In genomic region chr17:16352303-16352837, GRCh38 we compare ENCODE assay signal across 1 cellular context.
TF ChIP-seq lines count a peak whose summit lies in the region.

No MANE protein-coding gene starts in this region.

TF ChIP-seq in HepG2, 621 proteins besides CTCF, POLR2A, EP300 and RAD21 (continued from another document and continues in another):
- TF ChIP-seq, protein P1, sequence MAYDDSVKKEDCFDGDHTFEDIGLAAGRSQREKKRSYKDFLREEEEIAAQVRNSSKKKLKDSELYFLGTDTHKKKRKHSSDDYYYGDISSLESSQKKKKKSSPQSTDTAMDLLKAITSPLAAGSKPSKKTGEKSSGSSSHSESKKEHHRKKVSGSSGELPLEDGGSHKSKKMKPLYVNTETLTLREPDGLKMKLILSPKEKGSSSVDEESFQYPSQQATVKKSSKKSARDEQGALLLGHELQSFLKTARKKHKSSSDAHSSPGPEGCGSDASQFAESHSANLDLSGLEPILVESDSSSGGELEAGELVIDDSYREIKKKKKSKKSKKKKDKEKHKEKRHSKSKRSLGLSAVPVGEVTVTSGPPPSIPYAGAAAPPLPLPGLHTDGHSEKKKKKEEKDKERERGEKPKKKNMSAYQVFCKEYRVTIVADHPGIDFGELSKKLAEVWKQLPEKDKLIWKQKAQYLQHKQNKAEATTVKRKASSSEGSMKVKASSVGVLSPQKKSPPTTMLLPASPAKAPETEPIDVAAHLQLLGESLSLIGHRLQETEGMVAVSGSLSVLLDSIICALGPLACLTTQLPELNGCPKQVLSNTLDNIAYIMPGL (CRISPR knock-in tag; IDR thresholded peaks at IDR 0.05; ENCODE audit: borderline replicate concordance in 1 of 2, low read depth in 1 of 2), result peak; percentile 52 to 70; a peak in 3 of 4 replicates
- TF ChIP-seq EED (CRISPR knock-in tag; IDR thresholded peaks at IDR 0.05) (0 out of 2 replicates have a peak, but pooled peaks have one; percentile 59), ZNF224 (CRISPR knock-in tag; IDR thresholded peaks at IDR 0.05) (0 out of 2 replicates have a peak, but pooled peaks have one; percentile 71), ZNF331 (CRISPR knock-in tag; IDR thresholded peaks at IDR 0.05) (peak; percentile 59), MXI1 (IDR thresholded peaks at IDR 0.05; ENCODE audit: borderline replicate concordance, low read depth, low read length) (peak; percentile 14; the same call in 1 of the 3 replicates), ZFP91 (CRISPR knock-in tag; IDR thresholded peaks at IDR 0.05; ENCODE audit: borderline replicate concordance) (peak; percentile 36; the same call in 1 of the 2 replicates), ZNF879 (CRISPR knock-in tag; IDR thresholded peaks at IDR 0.05) (0 out of 2 replicates have a peak, but pooled peaks have one; percentile 60), MIER3 (CRISPR knock-in tag; IDR thresholded peaks at IDR 0.05; ENCODE audit: borderline replicate concordance) (no peak), MYC (CRISPR knock-in tag; IDR thresholded peaks at IDR 0.05; ENCODE audit: borderline replicate concordance) (peak; percentile 54; the same call in 1 of the 2 replicates), CREM (IDR thresholded peaks at IDR 0.05) (peak; percentile 38; the same call in 1 of the 2 replicates), CREM (CRISPR knock-in tag; IDR thresholded peaks at IDR 0.05) (no peak), PAXIP1 (CRISPR knock-in tag; conservative IDR thresholded peaks at IDR 0.05) (0 out of 2 replicates have a peak, but pooled peaks have one; percentile 22), JUN (CRISPR knock-in tag; IDR thresholded peaks at IDR 0.05) (no peak), HNRNPH1 (optimal IDR thresholded peaks at IDR 0.05; ENCODE audit: low read depth, low read length) (no peak), ZNF121 (CRISPR knock-in tag; IDR thresholded peaks at IDR 0.05) (no peak), ZSCAN31 (CRISPR knock-in tag; IDR thresholded peaks at IDR 0.05; ENCODE audit: low read depth) (peak; percentile 64), ZNF30 (CRISPR knock-in tag; IDR thresholded peaks at IDR 0.05) (peak; percentile 79; the same call in 1 of the 2 replicates), ZSCAN9 (CRISPR knock-in tag; IDR thresholded peaks at IDR 0.05; ENCODE audit: borderline replicate concordance) (no peak), ZNF350 (CRISPR knock-in tag; IDR thresholded peaks at IDR 0.05; ENCODE audit: borderline replicate concordance, low read depth) (0 out of 2 replicates have a peak, but pooled peaks have one; percentile 21), ASH2L (IDR thresholded peaks at IDR 0.05; ENCODE audit: insufficient read length, low read depth, low read length) (peak; percentile 72), KMT2A (CRISPR knock-in tag; IDR thresholded peaks at IDR 0.05) (peak; percentile 91), SOX5 (CRISPR knock-in tag; IDR thresholded peaks at IDR 0.05; ENCODE audit: borderline replicate concordance) (0 out of 2 replicates have a peak, but pooled peaks have one; percentile 27), SCMH1 (CRISPR knock-in tag; IDR thresholded peaks at IDR 0.05; ENCODE audit: borderline replicate concordance) (no peak), ZNF138 (CRISPR knock-in tag; IDR thresholded peaks at IDR 0.05; ENCODE audit: low read depth) (0 out of 2 replicates have a peak, but pooled peaks have one; percentile 19), MIXL1 (CRISPR knock-in tag; IDR thresholded peaks at IDR 0.05) (0 out of 2 replicates have a peak, but pooled peaks have one; percentile 31)
- TF ChIP-seq, protein P2, sequence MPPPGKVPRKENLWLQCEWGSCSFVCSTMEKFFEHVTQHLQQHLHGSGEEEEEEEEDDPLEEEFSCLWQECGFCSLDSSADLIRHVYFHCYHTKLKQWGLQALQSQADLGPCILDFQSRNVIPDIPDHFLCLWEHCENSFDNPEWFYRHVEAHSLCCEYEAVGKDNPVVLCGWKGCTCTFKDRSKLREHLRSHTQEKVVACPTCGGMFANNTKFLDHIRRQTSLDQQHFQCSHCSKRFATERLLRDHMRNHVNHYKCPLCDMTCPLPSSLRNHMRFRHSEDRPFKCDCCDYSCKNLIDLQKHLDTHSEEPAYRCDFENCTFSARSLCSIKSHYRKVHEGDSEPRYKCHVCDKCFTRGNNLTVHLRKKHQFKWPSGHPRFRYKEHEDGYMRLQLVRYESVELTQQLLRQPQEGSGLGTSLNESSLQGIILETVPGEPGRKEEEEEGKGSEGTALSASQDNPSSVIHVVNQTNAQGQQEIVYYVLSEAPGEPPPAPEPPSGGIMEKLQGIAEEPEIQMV (CRISPR knock-in tag; IDR thresholded peaks at IDR 0.05; ENCODE audit: low read depth), result no peak
- TF ChIP-seq, protein P3, sequence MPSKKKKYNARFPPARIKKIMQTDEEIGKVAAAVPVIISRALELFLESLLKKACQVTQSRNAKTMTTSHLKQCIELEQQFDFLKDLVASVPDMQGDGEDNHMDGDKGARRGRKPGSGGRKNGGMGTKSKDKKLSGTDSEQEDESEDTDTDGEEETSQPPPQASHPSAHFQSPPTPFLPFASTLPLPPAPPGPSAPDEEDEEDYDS (CRISPR knock-in tag; IDR thresholded peaks at IDR 0.05), result peak; percentile 38; the same call in 1 of the 2 replicates
- TF ChIP-seq, protein P4, sequence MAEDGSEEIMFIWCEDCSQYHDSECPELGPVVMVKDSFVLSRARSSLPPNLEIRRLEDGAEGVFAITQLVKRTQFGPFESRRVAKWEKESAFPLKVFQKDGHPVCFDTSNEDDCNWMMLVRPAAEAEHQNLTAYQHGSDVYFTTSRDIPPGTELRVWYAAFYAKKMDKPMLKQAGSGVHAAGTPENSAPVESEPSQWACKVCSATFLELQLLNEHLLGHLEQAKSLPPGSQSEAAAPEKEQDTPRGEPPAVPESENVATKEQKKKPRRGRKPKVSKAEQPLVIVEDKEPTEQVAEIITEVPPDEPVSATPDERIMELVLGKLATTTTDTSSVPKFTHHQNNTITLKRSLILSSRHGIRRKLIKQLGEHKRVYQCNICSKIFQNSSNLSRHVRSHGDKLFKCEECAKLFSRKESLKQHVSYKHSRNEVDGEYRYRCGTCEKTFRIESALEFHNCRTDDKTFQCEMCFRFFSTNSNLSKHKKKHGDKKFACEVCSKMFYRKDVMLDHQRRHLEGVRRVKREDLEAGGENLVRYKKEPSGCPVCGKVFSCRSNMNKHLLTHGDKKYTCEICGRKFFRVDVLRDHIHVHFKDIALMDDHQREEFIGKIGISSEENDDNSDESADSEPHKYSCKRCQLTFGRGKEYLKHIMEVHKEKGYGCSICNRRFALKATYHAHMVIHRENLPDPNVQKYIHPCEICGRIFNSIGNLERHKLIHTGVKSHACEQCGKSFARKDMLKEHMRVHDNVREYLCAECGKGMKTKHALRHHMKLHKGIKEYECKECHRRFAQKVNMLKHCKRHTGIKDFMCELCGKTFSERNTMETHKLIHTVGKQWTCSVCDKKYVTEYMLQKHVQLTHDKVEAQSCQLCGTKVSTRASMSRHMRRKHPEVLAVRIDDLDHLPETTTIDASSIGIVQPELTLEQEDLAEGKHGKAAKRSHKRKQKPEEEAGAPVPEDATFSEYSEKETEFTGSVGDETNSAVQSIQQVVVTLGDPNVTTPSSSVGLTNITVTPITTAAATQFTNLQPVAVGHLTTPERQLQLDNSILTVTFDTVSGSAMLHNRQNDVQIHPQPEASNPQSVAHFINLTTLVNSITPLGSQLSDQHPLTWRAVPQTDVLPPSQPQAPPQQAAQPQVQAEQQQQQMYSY (CRISPR knock-in tag; IDR thresholded peaks at IDR 0.05), result no peak
- TF ChIP-seq, protein P5, sequence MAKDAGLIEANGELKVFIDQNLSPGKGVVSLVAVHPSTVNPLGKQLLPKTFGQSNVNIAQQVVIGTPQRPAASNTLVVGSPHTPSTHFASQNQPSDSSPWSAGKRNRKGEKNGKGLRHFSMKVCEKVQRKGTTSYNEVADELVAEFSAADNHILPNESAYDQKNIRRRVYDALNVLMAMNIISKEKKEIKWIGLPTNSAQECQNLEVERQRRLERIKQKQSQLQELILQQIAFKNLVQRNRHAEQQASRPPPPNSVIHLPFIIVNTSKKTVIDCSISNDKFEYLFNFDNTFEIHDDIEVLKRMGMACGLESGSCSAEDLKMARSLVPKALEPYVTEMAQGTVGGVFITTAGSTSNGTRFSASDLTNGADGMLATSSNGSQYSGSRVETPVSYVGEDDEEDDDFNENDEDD (CRISPR knock-in tag; IDR thresholded peaks at IDR 0.05; ENCODE audit: borderline replicate concordance), result peak; percentile 81; the same call in 1 of the 2 replicates
- TF ChIP-seq, protein P6, sequence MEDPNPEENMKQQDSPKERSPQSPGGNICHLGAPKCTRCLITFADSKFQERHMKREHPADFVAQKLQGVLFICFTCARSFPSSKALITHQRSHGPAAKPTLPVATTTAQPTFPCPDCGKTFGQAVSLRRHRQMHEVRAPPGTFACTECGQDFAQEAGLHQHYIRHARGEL (CRISPR knock-in tag; IDR thresholded peaks at IDR 0.05), result no peak
- TF ChIP-seq, protein P7, sequence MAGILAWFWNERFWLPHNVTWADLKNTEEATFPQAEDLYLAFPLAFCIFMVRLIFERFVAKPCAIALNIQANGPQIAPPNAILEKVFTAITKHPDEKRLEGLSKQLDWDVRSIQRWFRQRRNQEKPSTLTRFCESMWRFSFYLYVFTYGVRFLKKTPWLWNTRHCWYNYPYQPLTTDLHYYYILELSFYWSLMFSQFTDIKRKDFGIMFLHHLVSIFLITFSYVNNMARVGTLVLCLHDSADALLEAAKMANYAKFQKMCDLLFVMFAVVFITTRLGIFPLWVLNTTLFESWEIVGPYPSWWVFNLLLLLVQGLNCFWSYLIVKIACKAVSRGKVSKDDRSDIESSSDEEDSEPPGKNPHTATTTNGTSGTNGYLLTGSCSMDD (CRISPR knock-in tag; IDR thresholded peaks at IDR 0.05), result no peak
- TF ChIP-seq, protein P8, sequence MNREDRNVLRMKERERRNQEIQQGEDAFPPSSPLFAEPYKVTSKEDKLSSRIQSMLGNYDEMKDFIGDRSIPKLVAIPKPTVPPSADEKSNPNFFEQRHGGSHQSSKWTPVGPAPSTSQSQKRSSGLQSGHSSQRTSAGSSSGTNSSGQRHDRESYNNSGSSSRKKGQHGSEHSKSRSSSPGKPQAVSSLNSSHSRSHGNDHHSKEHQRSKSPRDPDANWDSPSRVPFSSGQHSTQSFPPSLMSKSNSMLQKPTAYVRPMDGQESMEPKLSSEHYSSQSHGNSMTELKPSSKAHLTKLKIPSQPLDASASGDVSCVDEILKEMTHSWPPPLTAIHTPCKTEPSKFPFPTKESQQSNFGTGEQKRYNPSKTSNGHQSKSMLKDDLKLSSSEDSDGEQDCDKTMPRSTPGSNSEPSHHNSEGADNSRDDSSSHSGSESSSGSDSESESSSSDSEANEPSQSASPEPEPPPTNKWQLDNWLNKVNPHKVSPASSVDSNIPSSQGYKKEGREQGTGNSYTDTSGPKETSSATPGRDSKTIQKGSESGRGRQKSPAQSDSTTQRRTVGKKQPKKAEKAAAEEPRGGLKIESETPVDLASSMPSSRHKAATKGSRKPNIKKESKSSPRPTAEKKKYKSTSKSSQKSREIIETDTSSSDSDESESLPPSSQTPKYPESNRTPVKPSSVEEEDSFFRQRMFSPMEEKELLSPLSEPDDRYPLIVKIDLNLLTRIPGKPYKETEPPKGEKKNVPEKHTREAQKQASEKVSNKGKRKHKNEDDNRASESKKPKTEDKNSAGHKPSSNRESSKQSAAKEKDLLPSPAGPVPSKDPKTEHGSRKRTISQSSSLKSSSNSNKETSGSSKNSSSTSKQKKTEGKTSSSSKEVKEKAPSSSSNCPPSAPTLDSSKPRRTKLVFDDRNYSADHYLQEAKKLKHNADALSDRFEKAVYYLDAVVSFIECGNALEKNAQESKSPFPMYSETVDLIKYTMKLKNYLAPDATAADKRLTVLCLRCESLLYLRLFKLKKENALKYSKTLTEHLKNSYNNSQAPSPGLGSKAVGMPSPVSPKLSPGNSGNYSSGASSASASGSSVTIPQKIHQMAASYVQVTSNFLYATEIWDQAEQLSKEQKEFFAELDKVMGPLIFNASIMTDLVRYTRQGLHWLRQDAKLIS (CRISPR knock-in tag; IDR thresholded peaks at IDR 0.05), result peak; percentile 56; the same call in 1 of the 2 replicates
- TF ChIP-seq, protein P9, sequence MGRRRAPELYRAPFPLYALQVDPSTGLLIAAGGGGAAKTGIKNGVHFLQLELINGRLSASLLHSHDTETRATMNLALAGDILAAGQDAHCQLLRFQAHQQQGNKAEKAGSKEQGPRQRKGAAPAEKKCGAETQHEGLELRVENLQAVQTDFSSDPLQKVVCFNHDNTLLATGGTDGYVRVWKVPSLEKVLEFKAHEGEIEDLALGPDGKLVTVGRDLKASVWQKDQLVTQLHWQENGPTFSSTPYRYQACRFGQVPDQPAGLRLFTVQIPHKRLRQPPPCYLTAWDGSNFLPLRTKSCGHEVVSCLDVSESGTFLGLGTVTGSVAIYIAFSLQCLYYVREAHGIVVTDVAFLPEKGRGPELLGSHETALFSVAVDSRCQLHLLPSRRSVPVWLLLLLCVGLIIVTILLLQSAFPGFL (CRISPR knock-in tag; IDR thresholded peaks at IDR 0.05), result no peak
